ENCODE assay signal across 8 cellular contexts in genomic region chr12:75944097-75944904, GRCh38.
DNase-seq lines count a peak whose midpoint lies in the region; ATAC-seq and TF ChIP-seq lines count a peak whose summit lies in the region.

No MANE protein-coding gene starts in this region.

- peak overlapping the region; percentile 89 to 94 for H3K27ac Mint-ChIP-seq in activated naive CD4-positive, alpha-beta T cell treated with anti-CD3 and anti-CD28 coated beads, Interleukin-2, amount 50 U/mL, for 72 hours

- WGBS in thyroid gland, 2 donors: 64 to 70% methylated on average over 1 of the region's 1 CpG

- H3K36me3 Mint-ChIP-seq in activated naive CD4-positive, alpha-beta T cell treated with anti-CD3 and anti-CD28 coated beads, Interleukin-2, amount 50 U/mL, for 72 hours: peaks cover 0 to 4% of the 10 kb centered on the region in 2 donors

- peak; percentile 96 for ATAC-seq in HG02623 (IDR thresholded peaks at IDR 0.05; ENCODE audit: unreplicated experiment)
- ATAC-seq in activated naive CD4-positive, alpha-beta T cell treated with anti-CD3 and anti-CD28 coated beads, Interleukin-2, amount 50 U/mL, for 72 hours: peak; percentile 91 to 92

- no peak for TF ChIP-seq CTCF in thyroid gland (IDR thresholded peaks at IDR 0.05)

- intact Hi-C loops in thyroid gland (cut with DNase I): no loop called here

- H3K9me3 ChIP-seq in thyroid gland: no peaks in the 10 kb centered on the region

- H3K27me3 ChIP-seq in thyroid gland: no peaks in the 10 kb centered on the region

- H3K27ac ChIP-seq in thyroid gland: peak overlapping the region in 2 of 3 donors; percentile 38 to 52

- DNase-seq in stimulated activated CD4-positive, alpha-beta T cell treated with anti-CD3 and anti-CD28 coated beads, Interleukin-15, amount 100 ng/mL, for 24 hours: peak; percentile 41
- no peak for DNase-seq in stimulated activated CD4-positive, alpha-beta T cell treated with anti-CD3 and anti-CD28 coated beads, Interleukin-12 subunit alpha, Interleukin-12 subunit beta, amount 100 ng/mL, for 4 hours
- DNase-seq in MV-4-11 (lab: John Stamatoyannopoulos, UW) (peak; percentile 89), iPS-NIHi11 (ENCODE audit: low spot score) (peak; percentile 21), thyroid gland (no peak), T-helper 9 cell (no peak)
- DNase-seq in activated naive CD4-positive, alpha-beta T cell treated with anti-CD3 and anti-CD28 coated beads, Interleukin-2, amount 50 U/mL, for 72 hours (ENCODE audit: low spot score in 2 of 2): peak; percentile 45 to 59

- H3K4me3 ChIP-seq in thyroid gland (replicated peaks in 1 of 3): no peak overlapping the region

- H3K36me3 ChIP-seq in thyroid gland: no peaks in the 10 kb centered on the region

- no peaks in the 10 kb centered on the region for H3K9me3 Mint-ChIP-seq in activated naive CD4-positive, alpha-beta T cell treated with anti-CD3 and anti-CD28 coated beads, Interleukin-2, amount 50 U/mL, for 72 hours

- peaks cover 4 to 10% of the 10 kb centered on the region in 2 donors for H3K4me1 ChIP-seq in thyroid gland

- TF ChIP-seq POLR2A in thyroid gland (IDR thresholded peaks at IDR 0.05): no peak

Comparison
In these comparisons a context has a peak if more than half of its experiments do, and no peak if none do; other contexts are left out.
1. DNase-seq: peak in stimulated activated CD4-positive, alpha-beta T cell treated with anti-CD3 and anti-CD28 coated beads, Interleukin-15, amount 100 ng/mL, for 24 hours (single experiment), MV-4-11 (single experiment), activated naive CD4-positive, alpha-beta T cell treated with anti-CD3 and anti-CD28 coated beads, Interleukin-2, amount 50 U/mL, for 72 hours (2 of 2) and iPS-NIHi11 (single experiment); none in stimulated activated CD4-positive, alpha-beta T cell treated with anti-CD3 and anti-CD28 coated beads, Interleukin-12 subunit alpha, Interleukin-12 subunit beta, amount 100 ng/mL, for 4 hours (single experiment), thyroid gland (0 of 2) and T-helper 9 cell (single experiment).